In genomic region chr2:111534816-111535803, GRCh38 we compare ENCODE assay signal across 1 cellular context.
TF ChIP-seq lines count a peak whose summit lies in the region.

No MANE protein-coding gene starts in this region.

TF ChIP-seq in HepG2, 621 proteins besides CTCF, POLR2A, EP300 and RAD21 (continued from another document and continues in another):
- TF ChIP-seq ARID4A (CRISPR knock-in tag; IDR thresholded peaks at IDR 0.05; ENCODE audit: borderline replicate concordance) (peak; percentile 22; the same call in 1 of the 2 replicates), HMG20A (CRISPR knock-in tag; IDR thresholded peaks at IDR 0.05; ENCODE audit: borderline replicate concordance) (peak; percentile 28; the same call in 1 of the 2 replicates), RARA (CRISPR knock-in tag; IDR thresholded peaks at IDR 0.05) (peak; percentile 42; the same call in 1 of the 2 replicates), ARID5B (CRISPR knock-in tag; IDR thresholded peaks at IDR 0.05) (peak; percentile 53; the same call in 1 of the 2 replicates), LCORL (IDR thresholded peaks at IDR 0.05) (no peak), LCORL (CRISPR knock-in tag; IDR thresholded peaks at IDR 0.05) (0 out of 2 replicates have a peak, but pooled peaks have one; percentile 48), TFAP4 (IDR thresholded peaks at IDR 0.05; ENCODE audit: borderline replicate concordance, low read depth) (peak; percentile 90), ZBTB2 (CRISPR knock-in tag; IDR thresholded peaks at IDR 0.05; ENCODE audit: low read depth) (no peak), JARID2 (CRISPR knock-in tag; IDR thresholded peaks at IDR 0.05; ENCODE audit: insufficient replicate concordance) (no peak), ZNF639 (CRISPR knock-in tag; conservative IDR thresholded peaks at IDR 0.05) (no peak), RXRB (CRISPR knock-in tag; IDR thresholded peaks at IDR 0.05; ENCODE audit: borderline replicate concordance) (peak; percentile 66; the same call in 1 of the 2 replicates), SOX13 (IDR thresholded peaks at IDR 0.05) (no peak), SOX13 (CRISPR knock-in tag; conservative IDR thresholded peaks at IDR 0.05 in 1 of 2, IDR thresholded peaks at IDR 0.05 in 1 of 2) (peak in 1 of 2 experiments; percentile 20; a peak in 1 of 4 replicates), FOXA3 (CRISPR knock-in tag; IDR thresholded peaks at IDR 0.05) (peak; percentile 51), MTA3 (CRISPR knock-in tag; IDR thresholded peaks at IDR 0.05) (no peak), ZFX (CRISPR knock-in tag; IDR thresholded peaks at IDR 0.05; ENCODE audit: low read depth) (no peak), BHLHE40 (IDR thresholded peaks at IDR 0.05; ENCODE audit: low read length) (peak; percentile 90), MNT (IDR thresholded peaks at IDR 0.05) (no peak), IKZF5 (CRISPR knock-in tag; IDR thresholded peaks at IDR 0.05) (peak; percentile 56; the same call in 1 of the 2 replicates), LRRFIP1 (CRISPR knock-in tag; conservative IDR thresholded peaks at IDR 0.05) (no peak), MAX (IDR thresholded peaks at IDR 0.05) (peak; percentile 21; the same call in 1 of the 2 replicates), SOX5 (CRISPR knock-in tag; IDR thresholded peaks at IDR 0.05; ENCODE audit: borderline replicate concordance) (peak; percentile 30; the same call in 1 of the 2 replicates), NR2F6 (IDR thresholded peaks at IDR 0.05) (no peak), NR2F6 (CRISPR knock-in tag; IDR thresholded peaks at IDR 0.05) (peak; percentile 49; the same call in 1 of the 2 replicates), RFX5 (IDR thresholded peaks at IDR 0.05; ENCODE audit: low read depth, low read length) (no peak), RAD51 (IDR thresholded peaks at IDR 0.05; ENCODE audit: borderline replicate concordance) (peak; percentile 61), ZNF703 (CRISPR knock-in tag; IDR thresholded peaks at IDR 0.05; ENCODE audit: borderline replicate concordance) (no peak), TSC22D2 (CRISPR knock-in tag; IDR thresholded peaks at IDR 0.05; ENCODE audit: borderline replicate concordance) (no peak), HNRNPUL1 (IDR thresholded peaks at IDR 0.05; ENCODE audit: low read depth, low read length) (no peak), CHD2 (IDR thresholded peaks at IDR 0.05; ENCODE audit: low read depth, low read length) (no peak), ASH2L (IDR thresholded peaks at IDR 0.05; ENCODE audit: insufficient read length, low read depth, low read length) (no peak), ZZZ3 (CRISPR knock-in tag; IDR thresholded peaks at IDR 0.05; ENCODE audit: borderline replicate concordance) (no peak), KLF9 (CRISPR knock-in tag; IDR thresholded peaks at IDR 0.05; ENCODE audit: low read depth) (no peak), MLX (CRISPR knock-in tag; IDR thresholded peaks at IDR 0.05) (no peak), ZNF430 (CRISPR knock-in tag; IDR thresholded peaks at IDR 0.05) (no peak), PHB2 (IDR thresholded peaks at IDR 0.05; ENCODE audit: partially characterized antibody) (no peak), BCL6 (CRISPR knock-in tag; IDR thresholded peaks at IDR 0.05) (0 out of 2 replicates have a peak, but pooled peaks have one; percentile 28), MED1 (CRISPR knock-in tag; IDR thresholded peaks at IDR 0.05) (peak; percentile 18; the same call in 1 of the 2 replicates), TFE3 (CRISPR knock-in tag; IDR thresholded peaks at IDR 0.05) (peak; percentile 84), ELF1 (CRISPR knock-in tag; IDR thresholded peaks at IDR 0.05) (no peak), FOXP1 (IDR thresholded peaks at IDR 0.05) (no peak), FOXP1 (CRISPR knock-in tag; IDR thresholded peaks at IDR 0.05) (no peak)
